1 cellular context compared by ENCODE assay signal in genomic region chr6:80161438-80161837, GRCh38.
TF ChIP-seq lines count a peak whose summit lies in the region.

No MANE protein-coding gene starts in this region.

TF ChIP-seq in HepG2, 621 proteins besides CTCF, POLR2A, EP300 and RAD21 (continued from another document):
- TF ChIP-seq, protein P1, sequence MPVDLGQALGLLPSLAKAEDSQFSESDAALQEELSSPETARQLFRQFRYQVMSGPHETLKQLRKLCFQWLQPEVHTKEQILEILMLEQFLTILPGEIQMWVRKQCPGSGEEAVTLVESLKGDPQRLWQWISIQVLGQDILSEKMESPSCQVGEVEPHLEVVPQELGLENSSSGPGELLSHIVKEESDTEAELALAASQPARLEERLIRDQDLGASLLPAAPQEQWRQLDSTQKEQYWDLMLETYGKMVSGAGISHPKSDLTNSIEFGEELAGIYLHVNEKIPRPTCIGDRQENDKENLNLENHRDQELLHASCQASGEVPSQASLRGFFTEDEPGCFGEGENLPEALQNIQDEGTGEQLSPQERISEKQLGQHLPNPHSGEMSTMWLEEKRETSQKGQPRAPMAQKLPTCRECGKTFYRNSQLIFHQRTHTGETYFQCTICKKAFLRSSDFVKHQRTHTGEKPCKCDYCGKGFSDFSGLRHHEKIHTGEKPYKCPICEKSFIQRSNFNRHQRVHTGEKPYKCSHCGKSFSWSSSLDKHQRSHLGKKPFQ (CRISPR knock-in tag; IDR thresholded peaks at IDR 0.05; ENCODE audit: insufficient replicate concordance), result no peak
- TF ChIP-seq, protein P2, sequence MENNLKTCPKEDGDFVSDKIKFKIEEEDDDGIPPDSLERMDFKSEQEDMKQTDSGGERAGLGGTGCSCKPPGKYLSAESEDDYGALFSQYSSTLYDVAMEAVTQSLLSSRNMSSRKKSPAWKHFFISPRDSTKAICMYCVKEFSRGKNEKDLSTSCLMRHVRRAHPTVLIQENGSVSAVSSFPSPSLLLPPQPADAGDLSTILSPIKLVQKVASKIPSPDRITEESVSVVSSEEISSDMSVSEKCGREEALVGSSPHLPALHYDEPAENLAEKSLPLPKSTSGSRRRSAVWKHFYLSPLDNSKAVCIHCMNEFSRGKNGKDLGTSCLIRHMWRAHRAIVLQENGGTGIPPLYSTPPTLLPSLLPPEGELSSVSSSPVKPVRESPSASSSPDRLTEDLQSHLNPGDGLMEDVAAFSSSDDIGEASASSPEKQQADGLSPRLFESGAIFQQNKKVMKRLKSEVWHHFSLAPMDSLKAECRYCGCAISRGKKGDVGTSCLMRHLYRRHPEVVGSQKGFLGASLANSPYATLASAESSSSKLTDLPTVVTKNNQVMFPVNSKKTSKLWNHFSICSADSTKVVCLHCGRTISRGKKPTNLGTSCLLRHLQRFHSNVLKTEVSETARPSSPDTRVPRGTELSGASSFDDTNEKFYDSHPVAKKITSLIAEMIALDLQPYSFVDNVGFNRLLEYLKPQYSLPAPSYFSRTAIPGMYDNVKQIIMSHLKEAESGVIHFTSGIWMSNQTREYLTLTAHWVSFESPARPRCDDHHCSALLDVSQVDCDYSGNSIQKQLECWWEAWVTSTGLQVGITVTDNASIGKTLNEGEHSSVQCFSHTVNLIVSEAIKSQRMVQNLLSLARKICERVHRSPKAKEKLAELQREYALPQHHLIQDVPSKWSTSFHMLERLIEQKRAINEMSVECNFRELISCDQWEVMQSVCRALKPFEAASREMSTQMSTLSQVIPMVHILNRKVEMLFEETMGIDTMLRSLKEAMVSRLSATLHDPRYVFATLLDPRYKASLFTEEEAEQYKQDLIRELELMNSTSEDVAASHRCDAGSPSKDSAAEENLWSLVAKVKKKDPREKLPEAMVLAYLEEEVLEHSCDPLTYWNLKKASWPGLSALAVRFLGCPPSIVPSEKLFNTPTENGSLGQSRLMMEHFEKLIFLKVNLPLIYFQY (CRISPR knock-in tag; IDR thresholded peaks at IDR 0.05; ENCODE audit: borderline replicate concordance), result no peak
- TF ChIP-seq, protein P3, sequence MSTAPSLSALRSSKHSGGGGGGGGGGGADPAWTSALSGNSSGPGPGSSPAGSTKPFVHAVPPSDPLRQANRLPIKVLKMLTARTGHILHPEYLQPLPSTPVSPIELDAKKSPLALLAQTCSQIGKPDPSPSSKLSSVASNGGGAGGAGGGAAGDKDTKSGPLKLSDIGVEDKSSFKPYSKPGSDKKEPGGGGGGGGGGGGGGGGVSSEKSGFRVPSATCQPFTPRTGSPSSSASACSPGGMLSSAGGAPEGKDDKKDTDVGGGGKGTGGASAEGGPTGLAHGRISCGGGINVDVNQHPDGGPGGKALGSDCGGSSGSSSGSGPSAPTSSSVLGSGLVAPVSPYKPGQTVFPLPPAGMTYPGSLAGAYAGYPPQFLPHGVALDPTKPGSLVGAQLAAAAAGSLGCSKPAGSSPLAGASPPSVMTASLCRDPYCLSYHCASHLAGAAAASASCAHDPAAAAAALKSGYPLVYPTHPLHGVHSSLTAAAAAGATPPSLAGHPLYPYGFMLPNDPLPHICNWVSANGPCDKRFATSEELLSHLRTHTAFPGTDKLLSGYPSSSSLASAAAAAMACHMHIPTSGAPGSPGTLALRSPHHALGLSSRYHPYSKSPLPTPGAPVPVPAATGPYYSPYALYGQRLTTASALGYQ (CRISPR knock-in tag; IDR thresholded peaks at IDR 0.05), result no peak
